In genomic region chr4:70844180-70844579, GRCh38 we compare ENCODE assay signal across 17 cellular contexts. TPM values are rescaled to one million over a fixed set of nuclear protein-coding genes. Genes with fewer than 3 reads are reported as not detected.
A peak's percentile ranks its signal among the peaks of the same experiment; 100 is the strongest.
DNase-seq lines count a peak whose midpoint lies in the region; ATAC-seq and TF ChIP-seq lines count a peak whose summit lies in the region.
"Had no signal": no experiment of that assay in that cellular context is flagged by ENCODE, and none has a peak within 500 bp of the region (broad histone marks: within the 10 kb centered on the region; RNA-seq: fewer than 3 reads in every experiment).

No MANE protein-coding gene starts in this region.

- H3K4me1 Mint-ChIP-seq in activated CD4-positive, alpha-beta T cell treated with anti-CD3 and anti-CD28 coated beads for 36 hours: peaks cover 29% of the 10 kb centered on the region
- H3K4me1 Mint-ChIP-seq in activated CD4-positive, alpha-beta T cell treated with anti-CD3 and anti-CD28 coated beads, Interleukin-2, amount 10 ng/mL, durations not matched to agents 7 days and 5 days: peaks cover 10% of the 10 kb centered on the region
- H3K4me1 Mint-ChIP-seq in IgD-negative memory B cell (peaks cover 9 to 27% (median 24%) of the 10 kb centered on the region in 3 donors), naive B cell (peaks cover 21 to 27% (median 26%) of the 10 kb centered on the region in 3 donors)

- POLR2A ChIA-PET in activated CD4-positive, alpha-beta T cell treated with anti-CD3 and anti-CD28 coated beads for 36 hours (lab: Charles Lee): no interaction called here
- POLR2A ChIA-PET in activated CD4-positive, alpha-beta T cell treated with anti-CD3 and anti-CD28 coated beads, Interleukin-2, amount 10 ng/mL, durations not matched to agents 7 days and 5 days (lab: Charles Lee): no interaction called here

- peak; percentile 47 for DNase-seq in activated CD4-positive, alpha-beta T cell treated with anti-CD3 and anti-CD28 coated beads for 36 hours
- DNase-seq in activated CD4-positive, alpha-beta T cell treated with anti-CD3 and anti-CD28 coated beads, Interleukin-2, amount 10 ng/mL, durations not matched to agents 7 days and 5 days: no peak
- DNase-seq in naive B cell (peak; percentile 43), HAP-1 (ENCODE audit: low spot score in 2 of 2) (no peak), osteoblast (ENCODE audit: insufficient read length, low spot score, missing footprints) (no peak)
- no peak for DNase-seq in activated naive CD4-positive, alpha-beta T cell (lab: John Stamatoyannopoulos, UW)
- DNase-seq: 8988T; cerebellar nuclear complex; foreskin keratinocyte; NCI-H1105 treated with DMSO at 0.1 percent for 48 hours; OCI-M1; stimulated activated CD4-positive, alpha-beta T cell treated with anti-CD3 and anti-CD28 coated beads, Interleukin-2, amount 100 ng/mL, for 48 hours had no signal

- no peaks in the 10 kb centered on the region for H3K27me3 Mint-ChIP-seq in activated CD4-positive, alpha-beta T cell treated with anti-CD3 and anti-CD28 coated beads for 36 hours
- no peaks in the 10 kb centered on the region for H3K27me3 Mint-ChIP-seq in activated CD4-positive, alpha-beta T cell treated with anti-CD3 and anti-CD28 coated beads, Interleukin-2, amount 10 ng/mL, durations not matched to agents 7 days and 5 days
- H3K27me3 Mint-ChIP-seq in IgD-negative memory B cell (no peaks in the 10 kb centered on the region), naive B cell (no peaks in the 10 kb centered on the region)

- H3K9me3 ChIP-seq in HAP-1: no peaks in the 10 kb centered on the region
- no peaks in the 10 kb centered on the region for H3K9me3 ChIP-seq in osteoblast (ENCODE audit: low read depth, low read length)

- in situ Hi-C loops in HAP-1 (cut with MboI; ENCODE audit: low sequenced_read_pairs): no loop called here

- no peak for TF ChIP-seq CTCF in osteoblast (IDR thresholded peaks at IDR 0.05; ENCODE audit: extremely low read depth, low read depth, low read length)

- no peak overlapping the region for H2AFZ ChIP-seq in osteoblast (ENCODE audit: low read length)
- H2AFZ ChIP-seq: neural progenitor cell had no signal

- H4K20me1 ChIP-seq in osteoblast (ENCODE audit: insufficient read depth, low read length): no peaks in the 10 kb centered on the region

- no peak overlapping the region for H3K27ac ChIP-seq in osteoblast (ENCODE audit: low read depth, low read length)
- H3K27ac ChIP-seq: foreskin keratinocyte, neural progenitor cell had no signal

- H3K79me2 ChIP-seq in osteoblast (ENCODE audit: insufficient read depth, low read length): peaks cover 2% of the 10 kb centered on the region

- ATAC-seq in activated CD4-positive, alpha-beta T cell treated with anti-CD3 and anti-CD28 coated beads for 36 hours: no peak
- ATAC-seq in GM21367 (IDR thresholded peaks at IDR 0.05; ENCODE audit: unreplicated experiment) (peak; percentile 25), naive B cell (ENCODE audit: low read depth in 2 of 2) (peak; percentile 43 to 46)
- ATAC-seq: foreskin keratinocyte, right cardiac atrium, SK-N-SH treated with all-trans-retinoic acid at 6 μM for 48 hours had no signal

- H3K27me3 ChIP-seq in HAP-1 (ENCODE audit: low read depth): no peaks in the 10 kb centered on the region
- H3K27me3 ChIP-seq in osteoblast (ENCODE audit: insufficient read depth, low read length): no peaks in the 10 kb centered on the region
- H3K27me3 ChIP-seq: foreskin keratinocyte, neural progenitor cell had no signal

- intact Hi-C loops in activated CD4-positive, alpha-beta T cell treated with anti-CD3 and anti-CD28 coated beads for 36 hours (cut with DNase I, micrococcal nuclease): no loop called here

- H3K4me3 Mint-ChIP-seq in activated CD4-positive, alpha-beta T cell treated with anti-CD3 and anti-CD28 coated beads for 36 hours: no peak overlapping the region
- no peak overlapping the region for H3K4me3 Mint-ChIP-seq in activated CD4-positive, alpha-beta T cell treated with anti-CD3 and anti-CD28 coated beads, Interleukin-2, amount 10 ng/mL, durations not matched to agents 7 days and 5 days
- peak overlapping the region in 3 of 4 donors; percentile 21 to 69 (median 34) for H3K4me3 Mint-ChIP-seq in IgD-negative memory B cell
- peak overlapping the region in 6 of 8 donors; percentile 30 to 76 (median 48) for H3K4me3 Mint-ChIP-seq in naive B cell
- H3K4me3 Mint-ChIP-seq: neural progenitor cell had no signal

- H3K9me3 Mint-ChIP-seq in activated CD4-positive, alpha-beta T cell treated with anti-CD3 and anti-CD28 coated beads for 36 hours (ENCODE audit: low read depth): no peaks in the 10 kb centered on the region
- no peaks in the 10 kb centered on the region for H3K9me3 Mint-ChIP-seq in activated CD4-positive, alpha-beta T cell treated with anti-CD3 and anti-CD28 coated beads, Interleukin-2, amount 10 ng/mL, durations not matched to agents 7 days and 5 days
- H3K9me3 Mint-ChIP-seq in IgD-negative memory B cell (no peaks in the 10 kb centered on the region), naive B cell (no peaks in the 10 kb centered on the region)
- H3K9me3 Mint-ChIP-seq: neural progenitor cell had no signal

- CTCF ChIA-PET in activated CD4-positive, alpha-beta T cell treated with anti-CD3 and anti-CD28 coated beads for 36 hours (lab: Charles Lee): interaction anchor here (0.7 kb wide), 1 partner anchor 58 kb away, joined by 3 read pairs; the partner anchor contains the start of gene MOB1B
- CTCF ChIA-PET in activated CD4-positive, alpha-beta T cell treated with anti-CD3 and anti-CD28 coated beads, Interleukin-2, amount 10 ng/mL, durations not matched to agents 7 days and 5 days (lab: Charles Lee): interaction anchor here (0.7 to 1.5 kb wide), 3 partner anchors 48 to 271 kb away, joined by 3 to 5 read pairs (median 3); no protein-coding TSS in a partner anchor

- H3K4me1 ChIP-seq in HAP-1 (peaks cover 14% of the 10 kb centered on the region), osteoblast (ENCODE audit: insufficient read depth, low read length) (no peaks in the 10 kb centered on the region)
- H3K4me1 ChIP-seq: foreskin keratinocyte had no signal

- H3K36me3 Mint-ChIP-seq in activated CD4-positive, alpha-beta T cell treated with anti-CD3 and anti-CD28 coated beads for 36 hours (ENCODE audit: low read depth): no peaks in the 10 kb centered on the region
- no peaks in the 10 kb centered on the region for H3K36me3 Mint-ChIP-seq in activated CD4-positive, alpha-beta T cell treated with anti-CD3 and anti-CD28 coated beads, Interleukin-2, amount 10 ng/mL, durations not matched to agents 7 days and 5 days (ENCODE audit: low read depth)
- H3K36me3 Mint-ChIP-seq in IgD-negative memory B cell: peaks cover 2% of the 10 kb centered on the region
- H3K36me3 Mint-ChIP-seq in naive B cell: no peaks in the 10 kb centered on the region
- H3K36me3 Mint-ChIP-seq: neural progenitor cell had no signal

- no peak overlapping the region for H3K4me3 ChIP-seq in HAP-1
- H3K4me3 ChIP-seq in osteoblast (ENCODE audit: insufficient read depth, low read length): no peak overlapping the region
- H3K4me3 ChIP-seq: neural progenitor cell had no signal

- no peak overlapping the region for H3K27ac Mint-ChIP-seq in activated CD4-positive, alpha-beta T cell treated with anti-CD3 and anti-CD28 coated beads for 36 hours
- no peak overlapping the region for H3K27ac Mint-ChIP-seq in activated CD4-positive, alpha-beta T cell treated with anti-CD3 and anti-CD28 coated beads, Interleukin-2, amount 10 ng/mL, durations not matched to agents 7 days and 5 days
- H3K27ac Mint-ChIP-seq in IgD-negative memory B cell (peak overlapping the region in 1 of 3 donors; percentile 86), naive B cell (peak overlapping the region in 4 of 6 donors; percentile 38 to 67 (median 64))
- H3K27ac Mint-ChIP-seq: neural progenitor cell had no signal

- peaks cover 3% of the 10 kb centered on the region; the same call in 1 of the 2 replicates for H3K36me3 ChIP-seq in HAP-1 (replicated peaks)
- no peaks in the 10 kb centered on the region for H3K36me3 ChIP-seq in osteoblast (ENCODE audit: insufficient read depth, low read length)
- H3K36me3 ChIP-seq: neural progenitor cell had no signal

- no peak overlapping the region for H3K4me2 ChIP-seq in osteoblast (ENCODE audit: insufficient read depth, low read length)
- H3K4me2 ChIP-seq: neural progenitor cell had no signal

RNA-seq across cellular contexts. Expression of gene GRSF1, which starts 4.5 kb away (rescaled TPM):
- total RNA-seq in activated CD4-positive, alpha-beta T cell treated with anti-CD3 and anti-CD28 coated beads for 36 hours: 100 to 1,000 TPM in 1 of 2 experiments, 10 to 100 TPM in 1; 96.8 to 115 TPM
- total RNA-seq in activated CD4-positive, alpha-beta T cell treated with anti-CD3 and anti-CD28 coated beads, Interleukin-2, amount 10 ng/mL, durations not matched to agents 7 days and 5 days: 10 to 100 TPM; 65.2 to 76.8 TPM
- polyA plus RNA-seq in IgD-negative memory B cell: 61.5 TPM
- 10 to 100 TPM; 58.6 to 93.9 (median 74.7) TPM for polyA plus RNA-seq in naive B cell (ENCODE audit: low read depth in 6 of 6)
- total RNA-seq in osteoblast: 78.1 and 79.3 TPM in 2 replicates

RNA-seq across cellular contexts. Expression of gene MOB1B, which starts 58.0 kb away (rescaled TPM):
- total RNA-seq in activated CD4-positive, alpha-beta T cell treated with anti-CD3 and anti-CD28 coated beads for 36 hours: 10 to 100 TPM; 18.5 to 21.9 TPM
- total RNA-seq in activated CD4-positive, alpha-beta T cell treated with anti-CD3 and anti-CD28 coated beads, Interleukin-2, amount 10 ng/mL, durations not matched to agents 7 days and 5 days: 10 to 100 TPM; 14.5 to 18.1 TPM
- polyA plus RNA-seq in IgD-negative memory B cell (0.88 TPM), naive B cell (ENCODE audit: low read depth in 6 of 6) (1 to 10 TPM in 4 of 6 donors, under 1 TPM in 2; 0.91 to 2.1 (median 1.2) TPM)
- 14.1 and 15.9 TPM in 2 replicates for total RNA-seq in osteoblast

Comparison
In these comparisons a context has a peak if more than half of its experiments do, and no peak if none do; other contexts are left out.
1. DNase-seq: peak in activated CD4-positive, alpha-beta T cell treated with anti-CD3 and anti-CD28 coated beads for 36 hours (single experiment) and naive B cell (single experiment); none in activated CD4-positive, alpha-beta T cell treated with anti-CD3 and anti-CD28 coated beads, Interleukin-2, amount 10 ng/mL, durations not matched to agents 7 days and 5 days (single experiment), HAP-1 (0 of 2), osteoblast (single experiment) and activated naive CD4-positive, alpha-beta T cell (0 of 4).
2. H3K27ac Mint-ChIP-seq: peak in naive B cell (4 of 6); none in activated CD4-positive, alpha-beta T cell treated with anti-CD3 and anti-CD28 coated beads for 36 hours (single experiment) and activated CD4-positive, alpha-beta T cell treated with anti-CD3 and anti-CD28 coated beads, Interleukin-2, amount 10 ng/mL, durations not matched to agents 7 days and 5 days (single experiment).
3. H3K4me3 Mint-ChIP-seq: peak in IgD-negative memory B cell (3 of 4) and naive B cell (6 of 8); none in activated CD4-positive, alpha-beta T cell treated with anti-CD3 and anti-CD28 coated beads for 36 hours (single experiment) and activated CD4-positive, alpha-beta T cell treated with anti-CD3 and anti-CD28 coated beads, Interleukin-2, amount 10 ng/mL, durations not matched to agents 7 days and 5 days (single experiment).